Comparison of ENCODE assay signal across 8 cellular contexts in the genomic region with DNA sequence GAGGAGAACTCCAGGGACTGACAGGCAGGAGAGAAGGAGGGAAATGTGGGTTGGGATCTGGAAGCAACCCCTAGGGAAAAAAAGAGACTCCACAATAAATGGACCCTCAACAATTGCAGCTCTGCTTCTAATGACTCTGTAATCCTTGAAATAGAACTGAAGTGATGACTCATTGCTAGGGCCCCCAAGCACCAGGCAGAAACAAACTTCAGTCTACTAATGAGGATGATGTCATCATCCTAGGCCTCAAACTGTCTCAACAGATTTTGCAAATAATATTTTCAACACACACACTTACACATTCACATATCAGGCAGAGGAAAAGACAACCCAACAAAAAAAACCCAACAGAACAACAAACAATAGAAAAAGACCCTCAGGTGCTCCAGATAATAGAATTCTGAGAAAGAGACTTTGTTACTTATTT.
A peak's percentile ranks its signal among the peaks of the same experiment; 100 is the strongest.
DNase-seq lines count a peak whose midpoint lies in the region; ATAC-seq lines count a peak whose summit lies in the region.

No MANE protein-coding gene starts in this region.

- peak overlapping the region; percentile 79 for H3K27ac Mint-ChIP-seq in activated CD4-positive, alpha-beta memory T cell treated with anti-CD3 and anti-CD28 coated beads for 36 hours

- H3K4me3 Mint-ChIP-seq in activated CD4-positive, alpha-beta memory T cell treated with anti-CD3 and anti-CD28 coated beads for 36 hours: no peak overlapping the region

- peaks cover 8% of the 10 kb centered on the region for H3K9me3 Mint-ChIP-seq in activated CD4-positive, alpha-beta memory T cell treated with anti-CD3 and anti-CD28 coated beads for 36 hours

- POLR2A ChIA-PET in activated CD4-positive, alpha-beta memory T cell treated with anti-CD3 and anti-CD28 coated beads for 36 hours (lab: Charles Lee): interaction anchor here (0.7 kb wide), 1 partner anchor 41 kb away, joined by 3 read pairs; no protein-coding TSS in a partner anchor

- no peak for ATAC-seq in GM19035 (IDR thresholded peaks at IDR 0.05; ENCODE audit: unreplicated experiment)

- CTCF ChIA-PET in activated CD4-positive, alpha-beta memory T cell treated with anti-CD3 and anti-CD28 coated beads for 36 hours (lab: Charles Lee): no interaction called here

- H3K27me3 Mint-ChIP-seq in activated CD4-positive, alpha-beta memory T cell treated with anti-CD3 and anti-CD28 coated beads for 36 hours: no peaks in the 10 kb centered on the region

- H3K4me1 Mint-ChIP-seq in activated CD4-positive, alpha-beta memory T cell treated with anti-CD3 and anti-CD28 coated beads for 36 hours (ENCODE audit: low read depth): peaks cover 86% of the 10 kb centered on the region

- intact Hi-C loops in activated CD4-positive, alpha-beta memory T cell treated with anti-CD3 and anti-CD28 coated beads for 36 hours (cut with micrococcal nuclease): loop anchor here (5.0 kb wide), 1 partner anchor 85 kb away; no protein-coding TSS in a partner anchor

- peaks cover 11% of the 10 kb centered on the region for H3K36me3 Mint-ChIP-seq in activated CD4-positive, alpha-beta memory T cell treated with anti-CD3 and anti-CD28 coated beads for 36 hours

- DNase-seq in CD1c-positive myeloid dendritic cell (ENCODE audit: extremely low spot score): peak; percentile 72
- DNase-seq in HT1080 (ENCODE audit: low read depth): peak; percentile 79
- DNase-seq in activated CD4-positive, alpha-beta memory T cell treated with anti-CD3 and anti-CD28 coated beads for 36 hours: peak; percentile 44
- peak; percentile 62 for DNase-seq in islet precursor cell
- no peak for DNase-seq in amygdala (lab: John Stamatoyannopoulos, UW)
- no peak for DNase-seq in activated effector memory CD4-positive, alpha-beta T cell treated with Interleukin-2 at 50 U/mL for 16 hours
- DNase-seq in activated CD4-positive, alpha-beta T cell treated with anti-CD3 and anti-CD28 coated beads for 1 hour: no peak

Comparison
In these comparisons a context has a peak if more than half of its experiments do, and no peak if none do; other contexts are left out.
1. DNase-seq: peak in CD1c-positive myeloid dendritic cell (single experiment), HT1080 (single experiment), activated CD4-positive, alpha-beta memory T cell treated with anti-CD3 and anti-CD28 coated beads for 36 hours (single experiment) and islet precursor cell (single experiment); none in amygdala (0 of 56), activated effector memory CD4-positive, alpha-beta T cell treated with Interleukin-2 at 50 U/mL for 16 hours (single experiment) and activated CD4-positive, alpha-beta T cell treated with anti-CD3 and anti-CD28 coated beads for 1 hour (single experiment).